In the genomic region with DNA sequence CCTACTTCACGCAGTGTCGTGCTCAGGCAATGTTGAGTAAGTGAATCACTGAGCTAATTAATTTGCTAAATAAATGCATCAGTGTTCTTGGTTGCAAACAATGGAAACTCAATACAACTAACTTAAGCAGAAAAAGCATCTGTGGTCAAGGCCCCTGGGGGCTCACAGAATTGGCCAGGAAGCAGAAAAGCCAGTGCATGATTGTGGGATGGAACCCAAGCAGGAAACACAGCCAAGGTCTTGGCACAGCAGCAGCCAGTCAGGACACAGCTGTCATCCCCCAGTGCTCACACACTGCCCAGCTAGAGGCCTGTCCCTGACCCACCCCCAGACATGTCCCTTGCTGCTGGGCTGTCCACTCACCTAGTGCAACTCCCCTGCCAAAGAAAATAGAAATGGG, we compare ENCODE assay signal across 15 cellular contexts.
DNase-seq lines count a peak whose midpoint lies in the region; ATAC-seq, FAIRE-seq and TF ChIP-seq lines count a peak whose summit lies in the region.
"Had no signal": no experiment of that assay in that cellular context is flagged by ENCODE, and none has a peak within 500 bp of the region (broad histone marks: within the 10 kb centered on the region; RNA-seq: fewer than 3 reads in every experiment).

No MANE protein-coding gene starts in this region.

- DNase-seq in HT1080 (ENCODE audit: low read depth) (peak; percentile 28), astrocyte (ENCODE audit: low read depth) (no peak), glutamatergic neuron (peak; percentile 40), renal cortical epithelial cell (ENCODE audit: low read depth) (peak; percentile 82), GF-D8 (lab: John Stamatoyannopoulos, UW) (no peak), HuH-7 (ENCODE audit: low spot score) (no peak), NCI-H526 (lab: John Stamatoyannopoulos, UW) (no peak)
- DNase-seq: amniotic stem cell; CD8-positive, alpha-beta T cell; esophagus squamous epithelium; H7; WERI-Rb-1 had no signal

- no peaks in the 10 kb centered on the region for H3K9me3 ChIP-seq in astrocyte (ENCODE audit: insufficient read depth, low read depth, low read length)
- H3K9me3 ChIP-seq: esophagus squamous epithelium had no signal

- no peak for ATAC-seq in HG02870 (IDR thresholded peaks at IDR 0.05; ENCODE audit: unreplicated experiment)
- ATAC-seq: CD8-positive, alpha-beta T cell had no signal

- no peaks in the 10 kb centered on the region for H3K36me3 ChIP-seq in astrocyte (ENCODE audit: insufficient read depth, low read length)
- H3K36me3 ChIP-seq: esophagus squamous epithelium, WERI-Rb-1 had no signal

- no peak overlapping the region for H3K9ac ChIP-seq in astrocyte (ENCODE audit: low read length)

- H3K4me1 ChIP-seq in astrocyte (ENCODE audit: insufficient read depth, low read length): peaks cover 11% of the 10 kb centered on the region

- TF ChIP-seq CTCF in astrocyte (IDR thresholded peaks at IDR 0.05; ENCODE audit: insufficient read depth, low read depth, low read length) (no peak), glutamatergic neuron (IDR thresholded peaks at IDR 0.05; ENCODE audit: partially characterized antibody, unreplicated experiment) (no peak)

- H3K4me3 Mint-ChIP-seq in astrocyte (ENCODE audit: unreplicated experiment): no peak overlapping the region
- no peak overlapping the region for H3K4me3 Mint-ChIP-seq in glutamatergic neuron (ENCODE audit: unreplicated experiment)
- H3K4me3 Mint-ChIP-seq: CD8-positive, alpha-beta T cell had no signal

- no peak overlapping the region for H3K27ac ChIP-seq in astrocyte (ENCODE audit: low read depth, low read length)
- H3K27ac ChIP-seq: coronary artery, esophagus squamous epithelium, WERI-Rb-1 had no signal

- H3K4me2 ChIP-seq in astrocyte (ENCODE audit: low read length): no peak overlapping the region

- no peak overlapping the region for H3K27ac Mint-ChIP-seq in astrocyte (ENCODE audit: unreplicated experiment)
- H3K27ac Mint-ChIP-seq in glutamatergic neuron (ENCODE audit: unreplicated experiment): no peak overlapping the region
- H3K27ac Mint-ChIP-seq: activated T-helper 2 cell treated with anti-CD3 and anti-CD28 coated beads, Interferon-gamma antibody, Interleukin-2, Interleukin-4, amounts not matched to agents 10 μg/mL and 5 μg/mL and 100 μg/mL, durations not matched to agents 14 hours and 24 hours and 36 hours; CD8-positive, alpha-beta T cell had no signal

- H3K36me3 Mint-ChIP-seq in astrocyte (ENCODE audit: low read depth, unreplicated experiment) (no peaks in the 10 kb centered on the region), glutamatergic neuron (ENCODE audit: unreplicated experiment) (peaks cover 8% of the 10 kb centered on the region)
- H3K36me3 Mint-ChIP-seq: CD8-positive, alpha-beta T cell had no signal

- peak overlapping the region; percentile 32 for H2AFZ ChIP-seq in astrocyte (ENCODE audit: low read depth, low read length)

- H4K20me1 ChIP-seq in astrocyte (ENCODE audit: insufficient read depth, low read length): no peaks in the 10 kb centered on the region

- H3K9me3 Mint-ChIP-seq in astrocyte (ENCODE audit: unreplicated experiment) (no peaks in the 10 kb centered on the region), glutamatergic neuron (ENCODE audit: unreplicated experiment) (peaks cover 3% of the 10 kb centered on the region)
- H3K9me3 Mint-ChIP-seq: activated T-helper 2 cell treated with anti-CD3 and anti-CD28 coated beads, Interferon-gamma antibody, Interleukin-2, Interleukin-4, amounts not matched to agents 10 μg/mL and 5 μg/mL and 100 μg/mL, durations not matched to agents 14 hours and 24 hours and 36 hours; CD8-positive, alpha-beta T cell had no signal

- no peak for FAIRE-seq in astrocyte (lab: Jason Lieb, UNC)

- no peak overlapping the region for H3K4me3 ChIP-seq in astrocyte (ENCODE audit: insufficient read depth, low read depth, low read length)
- H3K4me3 ChIP-seq: coronary artery, esophagus squamous epithelium had no signal

- no peaks in the 10 kb centered on the region for H3K79me2 ChIP-seq in astrocyte (ENCODE audit: insufficient read depth, low read length)

- H3K27me3 ChIP-seq in astrocyte (ENCODE audit: insufficient read depth, low read length): no peaks in the 10 kb centered on the region
- H3K27me3 ChIP-seq: esophagus squamous epithelium had no signal

- H3K27me3 Mint-ChIP-seq in astrocyte (ENCODE audit: low read depth, unreplicated experiment) (no peaks in the 10 kb centered on the region), glutamatergic neuron (ENCODE audit: unreplicated experiment) (peaks cover 2% of the 10 kb centered on the region)

- H3K4me1 Mint-ChIP-seq in astrocyte (ENCODE audit: low read depth, unreplicated experiment) (peaks cover 11% of the 10 kb centered on the region), glutamatergic neuron (ENCODE audit: low read depth, unreplicated experiment) (peaks cover 24% of the 10 kb centered on the region)

Comparison
In these comparisons a context has a peak if more than half of its experiments do, and no peak if none do; other contexts are left out.
1. DNase-seq: peak in HT1080 (single experiment), glutamatergic neuron (single experiment) and renal cortical epithelial cell (single experiment); none in astrocyte (single experiment), GF-D8 (single experiment), HuH-7 (single experiment) and NCI-H526 (0 of 2).